Comparison of ENCODE assay signal across 8 cellular contexts in genomic region chr2:160406591-160407392, GRCh38.
DNase-seq lines count a peak whose midpoint lies in the region; ATAC-seq and TF ChIP-seq lines count a peak whose summit lies in the region.

No MANE protein-coding gene starts in this region.

- no peak for TF ChIP-seq POLR2A in stomach (IDR thresholded peaks at IDR 0.05)

- H3K9me3 ChIP-seq in OCI-LY7 (ENCODE audit: low read length) (no peaks in the 10 kb centered on the region), neural cell (ENCODE audit: low read length) (no peaks in the 10 kb centered on the region), stomach (no peaks in the 10 kb centered on the region)

- no peaks in the 10 kb centered on the region for H4K20me1 ChIP-seq in OCI-LY7 (ENCODE audit: insufficient read depth, low read length)
- no peaks in the 10 kb centered on the region for H4K20me1 ChIP-seq in neural cell (ENCODE audit: insufficient read depth)

- POLR2A ChIA-PET in OCI-LY7 (lab: Charles Lee) = interaction anchor here (0.5 to 1.6 kb wide), 10 partner anchors 12 to 642 kb away, joined by 3 to 5 read pairs (median 4); no protein-coding TSS in a partner anchor

- WGBS in stomach, 5 donors = 1% methylated on average over 16 to 39 of the region's 39 CpGs

- peaks cover 83% of the 10 kb centered on the region for H3K4me1 Mint-ChIP-seq in activated T-helper 1 cell treated with anti-CD3 and anti-CD28 coated beads, Interleukin-12 subunit alpha, Interleukin-12 subunit beta, Interleukin-2, Interleukin-4 antibody, amounts not matched to agents 30 ng/mL and 10 ng/mL and 1 ng/mL, durations not matched to agents 14 hours and 24 hours and 36 hours (ENCODE audit: low read depth)

- H3K27me3 ChIP-seq in ACC112 (ENCODE audit: insufficient read depth, low read length) = no peaks in the 10 kb centered on the region
- peaks cover 90% of the 10 kb centered on the region for H3K27me3 ChIP-seq in neural cell (ENCODE audit: insufficient read depth, low read depth, low read length)
- H3K27me3 ChIP-seq in stomach = no peaks in the 10 kb centered on the region

- H3K36me3 ChIP-seq in ACC112 (ENCODE audit: insufficient read depth, low read length) (no peaks in the 10 kb centered on the region), OCI-LY7 (ENCODE audit: insufficient read depth, low read length) (no peaks in the 10 kb centered on the region), neural cell (ENCODE audit: insufficient read depth, low read length) (no peaks in the 10 kb centered on the region), stomach (no peaks in the 10 kb centered on the region)

- TF ChIP-seq RAD21 in neural cell (conservative IDR thresholded peaks at IDR 0.05) = peak; percentile 28

- H3K4me3 ChIP-seq in ACC112 (ENCODE audit: low read depth, low read length) = peak overlapping the region; percentile 85
- peak overlapping the region; percentile 89 for H3K4me3 ChIP-seq in OCI-LY7 (ENCODE audit: low read depth, low read length, poor library complexity, severe bottlenecking)
- H3K4me3 ChIP-seq in neural cell (ENCODE audit: low read length) = peak overlapping the region; percentile 86
- peak overlapping the region; percentile 75 to 93 (median 81) for H3K4me3 ChIP-seq in stomach

- H3K4me2 ChIP-seq in OCI-LY7 (ENCODE audit: low read length) (peak overlapping the region; percentile 82), neural cell (ENCODE audit: low read length) (peak overlapping the region; percentile 93)

- no peaks in the 10 kb centered on the region for H3K27me3 Mint-ChIP-seq in activated T-helper 1 cell treated with anti-CD3 and anti-CD28 coated beads, Interleukin-12 subunit alpha, Interleukin-12 subunit beta, Interleukin-2, Interleukin-4 antibody, amounts not matched to agents 30 ng/mL and 10 ng/mL and 1 ng/mL, durations not matched to agents 14 hours and 24 hours and 36 hours (ENCODE audit: insufficient read depth)

- H2AFZ ChIP-seq in ACC112 (ENCODE audit: low read length, unreplicated experiment) (no peak overlapping the region), OCI-LY7 (ENCODE audit: low read length) (peak overlapping the region; percentile 54; the same call in 1 of the 2 replicates), neural cell (ENCODE audit: low read depth, low read length) (no peak overlapping the region)

- intact Hi-C loops in OCI-LY7 (cut with micrococcal nuclease; ENCODE audit: unreplicated experiment) = loop anchor here (5.0 to 10.0 kb wide), 3 partner anchors 296 to 838 kb away; no protein-coding TSS in a partner anchor
- intact Hi-C loops in activated T-helper 1 cell treated with anti-CD3 and anti-CD28 coated beads, Interleukin-12 subunit alpha, Interleukin-12 subunit beta, Interleukin-2, Interleukin-4 antibody, amounts not matched to agents 30 ng/mL and 10 ng/mL and 1 ng/mL, durations not matched to agents 14 hours and 24 hours and 36 hours (cut with micrococcal nuclease) = loop anchor here (1.0 to 10.0 kb wide), 11 partner anchors 11 to 1548 kb away; partner anchors contain the start of gene TANK
- intact Hi-C loops in stomach (cut with DNase I; ENCODE audit: low total_unique reads) = no loop called here

- TF ChIP-seq EP300 in neural cell (conservative IDR thresholded peaks at IDR 0.05; ENCODE audit: poor library complexity, severe bottlenecking) (no peak), stomach (IDR thresholded peaks at IDR 0.05) (no peak)

- DNase-seq in OCI-LY7 (ENCODE audit: low spot score) (peak; percentile 88), fibroblast of peridontal ligament (ENCODE audit: extremely low read depth) (peak; percentile 77), stomach (peak; percentile 50)
- peak; percentile 66 for DNase-seq in activated T-helper 1 cell treated with anti-CD3 and anti-CD28 coated beads, Interleukin-12 subunit alpha, Interleukin-12 subunit beta, Interleukin-2, Interleukin-4 antibody, amounts not matched to agents 30 ng/mL and 10 ng/mL and 1 ng/mL, durations not matched to agents 14 hours and 24 hours and 36 hours (ENCODE audit: low spot score)

- no peaks in the 10 kb centered on the region for H3F3A ChIP-seq in neural cell (ENCODE audit: insufficient read depth, low read length, poor library complexity, severe bottlenecking)

- H3K4me3 Mint-ChIP-seq in activated T-helper 1 cell treated with anti-CD3 and anti-CD28 coated beads, Interleukin-12 subunit alpha, Interleukin-12 subunit beta, Interleukin-2, Interleukin-4 antibody, amounts not matched to agents 30 ng/mL and 10 ng/mL and 1 ng/mL, durations not matched to agents 14 hours and 24 hours and 36 hours = peak overlapping the region; percentile 90

- H3K27ac ChIP-seq in ACC112 (ENCODE audit: low read depth, low read length) (peak overlapping the region; percentile 86), OCI-LY7 (ENCODE audit: low read depth, low read length, poor library complexity, severe bottlenecking) (peak overlapping the region; percentile 80), neural cell (ENCODE audit: low read length) (no peak overlapping the region), stomach (peak overlapping the region; percentile 94 to 98 (median 96))

- no peaks in the 10 kb centered on the region for H3K9me3 Mint-ChIP-seq in activated T-helper 1 cell treated with anti-CD3 and anti-CD28 coated beads, Interleukin-12 subunit alpha, Interleukin-12 subunit beta, Interleukin-2, Interleukin-4 antibody, amounts not matched to agents 30 ng/mL and 10 ng/mL and 1 ng/mL, durations not matched to agents 14 hours and 24 hours and 36 hours

- peaks cover 67% of the 10 kb centered on the region for H3K4me1 ChIP-seq in ACC112 (ENCODE audit: control insufficient read depth, insufficient read depth, low read length, unreplicated experiment)
- H3K4me1 ChIP-seq in OCI-LY7 (ENCODE audit: insufficient read depth, low read length, poor library complexity, severe bottlenecking) = peaks cover 55% of the 10 kb centered on the region
- H3K4me1 ChIP-seq in stomach = peaks cover 32 to 82% (median 55%) of the 10 kb centered on the region in 4 donors

- H3K79me2 ChIP-seq in ACC112 (ENCODE audit: control insufficient read depth, insufficient read depth, low read length, unreplicated experiment) (peaks cover 80% of the 10 kb centered on the region), OCI-LY7 (ENCODE audit: insufficient read depth, low read depth, low read length) (peaks cover 30% of the 10 kb centered on the region; the same call in 1 of the 2 replicates), neural cell (replicated peaks; ENCODE audit: insufficient read depth, low read length) (no peaks in the 10 kb centered on the region)

- TF ChIP-seq CTCF in OCI-LY7 (conservative IDR thresholded peaks at IDR 0.05; ENCODE audit: low read length) (peak; percentile 62; the same call in 1 of the 2 replicates), neural cell (IDR thresholded peaks at IDR 0.05; ENCODE audit: poor library complexity, severe bottlenecking) (no peak), stomach (IDR thresholded peaks at IDR 0.05) (no peak)

- BruUV-seq in OCI-LY7 (replicated peaks; lab: Mats Ljungman, UMichigan) = TSS peak; percentile 52

- H3K9me2 ChIP-seq in OCI-LY7 (ENCODE audit: insufficient read depth, low read length) = no peaks in the 10 kb centered on the region
- no peaks in the 10 kb centered on the region for H3K9me2 ChIP-seq in neural cell (ENCODE audit: insufficient read depth, low read length)

- peak overlapping the region; percentile 92 for H3K27ac Mint-ChIP-seq in activated T-helper 1 cell treated with anti-CD3 and anti-CD28 coated beads, Interleukin-12 subunit alpha, Interleukin-12 subunit beta, Interleukin-2, Interleukin-4 antibody, amounts not matched to agents 30 ng/mL and 10 ng/mL and 1 ng/mL, durations not matched to agents 14 hours and 24 hours and 36 hours

- peaks cover 11% of the 10 kb centered on the region for H3K36me3 Mint-ChIP-seq in activated T-helper 1 cell treated with anti-CD3 and anti-CD28 coated beads, Interleukin-12 subunit alpha, Interleukin-12 subunit beta, Interleukin-2, Interleukin-4 antibody, amounts not matched to agents 30 ng/mL and 10 ng/mL and 1 ng/mL, durations not matched to agents 14 hours and 24 hours and 36 hours (ENCODE audit: low read depth)

- ATAC-seq in GM18909 (IDR thresholded peaks at IDR 0.05; ENCODE audit: poor library complexity, unreplicated experiment) (peak; percentile 67), HG03280 (IDR thresholded peaks at IDR 0.05; ENCODE audit: unreplicated experiment) (peak; percentile 51)

- peak overlapping the region; percentile 50 for H3K9ac ChIP-seq in neural cell (ENCODE audit: low read length)

- CTCF ChIA-PET in OCI-LY7 (lab: Charles Lee; ENCODE audit: unreplicated experiment) = no interaction called here

TF ChIP-seq in neural cell, 6 proteins besides CTCF, POLR2A, EP300 and RAD21:
- TF ChIP-seq POLR2AphosphoS5 (IDR thresholded peaks at IDR 0.05) (no peak), EZH2 (IDR thresholded peaks at IDR 0.05; ENCODE audit: borderline replicate concordance, insufficient read depth, low read length, poor library complexity, severe bottlenecking) (no peak), TAF1 (IDR thresholded peaks at IDR 0.05; ENCODE audit: low read depth) (no peak), REST (IDR thresholded peaks at IDR 0.05; ENCODE audit: borderline replicate concordance) (no peak), MXI1 (conservative IDR thresholded peaks at IDR 0.05; ENCODE audit: poor library complexity, severe bottlenecking) (no peak)
TF ChIP-seq in neural cell: peak in this region for 0.
